ENCODE assay signal across 8 cellular contexts in the genomic region with DNA sequence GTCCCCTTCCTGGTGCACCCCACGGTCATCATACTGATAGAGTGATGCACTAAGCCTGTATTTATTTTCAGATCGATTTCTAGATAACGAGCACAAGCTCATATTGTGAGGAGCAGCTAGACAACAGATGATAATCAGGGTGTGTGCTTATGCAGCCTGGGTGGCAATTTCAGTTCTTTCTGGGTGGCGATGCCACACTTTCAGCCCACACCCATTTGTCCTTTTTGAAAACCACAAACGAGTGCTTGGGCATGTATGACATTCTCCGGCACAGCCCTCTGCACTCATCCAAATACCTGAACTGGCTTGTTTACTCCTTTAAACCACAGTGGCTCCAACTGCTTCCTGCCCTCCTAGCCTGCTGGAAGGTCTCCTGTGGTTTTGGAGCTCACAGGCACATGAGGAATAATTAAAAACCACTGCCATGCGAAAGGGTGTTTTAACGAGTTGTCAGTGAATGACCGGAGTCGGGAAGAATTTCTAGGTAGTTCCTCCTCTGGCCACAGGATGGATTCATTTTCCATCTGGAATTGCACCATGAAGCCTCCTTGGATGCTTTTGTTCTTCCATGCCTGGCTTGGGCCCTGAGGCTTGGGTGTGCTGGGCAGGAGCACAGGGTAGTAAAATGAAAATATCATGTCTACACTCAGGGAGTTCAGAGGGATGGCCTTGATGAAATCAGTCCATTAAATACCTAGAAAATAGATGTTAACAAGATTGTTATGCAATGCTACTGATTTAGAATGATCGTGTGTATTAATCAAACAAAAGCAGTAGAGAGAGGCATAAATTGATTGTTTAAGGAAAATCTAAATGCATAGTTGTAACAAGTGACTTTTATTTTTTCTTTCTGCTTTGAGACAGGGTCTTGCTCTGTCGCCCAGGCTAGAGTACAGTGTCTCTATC. TPM values are rescaled to one million over a fixed set of nuclear protein-coding genes. Genes with fewer than 3 reads are reported as not detected.
DNase-seq lines count a peak whose midpoint lies in the region; ATAC-seq and TF ChIP-seq lines count a peak whose summit lies in the region.

No MANE protein-coding gene starts in this region.

- peaks cover 26 to 53% (median 37%) of the 10 kb centered on the region in 4 donors for H3K4me1 Mint-ChIP-seq in CD4-positive, CD25-positive, alpha-beta regulatory T cell

- no peaks in the 10 kb centered on the region for H3K9me3 ChIP-seq in CD4-positive, CD25-positive, alpha-beta regulatory T cell (ENCODE audit: control insufficient read depth in 2 of 2, low read length in 2 of 2)
- H3K9me3 ChIP-seq in WERI-Rb-1 (ENCODE audit: severe bottlenecking) = no peaks in the 10 kb centered on the region

- no peaks in the 10 kb centered on the region for H3K27me3 Mint-ChIP-seq in CD4-positive, CD25-positive, alpha-beta regulatory T cell

- no peaks in the 10 kb centered on the region for H3K36me3 Mint-ChIP-seq in CD4-positive, CD25-positive, alpha-beta regulatory T cell

- DNase-seq in CD4-positive, CD25-positive, alpha-beta regulatory T cell = peak; percentile 19 to 93 (median 38)
- DNase-seq in HS-5 (ENCODE audit: low read depth) = peak; percentile 62
- DNase-seq in WERI-Rb-1 = peak; percentile 25
- peak; percentile 53 for DNase-seq in iPS-NIHi7 (ENCODE audit: extremely low spot score)
- DNase-seq in medulla oblongata (ENCODE audit: extremely low spot score) = no peak
- DNase-seq in DMS153 treated with DMSO at 0.1 percent for 48 hours (lab: John Stamatoyannopoulos, UW; ENCODE audit: unreplicated experiment) = no peak

- peaks cover 31% of the 10 kb centered on the region for H3K4me1 ChIP-seq in CD4-positive, CD25-positive, alpha-beta regulatory T cell (ENCODE audit: control insufficient read depth, insufficient read depth, low read length, poor library complexity, severe bottlenecking)

- no peaks in the 10 kb centered on the region for H3K36me3 ChIP-seq in CD4-positive, CD25-positive, alpha-beta regulatory T cell (ENCODE audit: control insufficient read depth, insufficient read depth, low read length)
- H3K36me3 ChIP-seq in WERI-Rb-1 = no peaks in the 10 kb centered on the region

- no peaks in the 10 kb centered on the region for H3K9me3 Mint-ChIP-seq in CD4-positive, CD25-positive, alpha-beta regulatory T cell

- peak; percentile 32 to 44 for ATAC-seq in CD4-positive, CD25-positive, alpha-beta regulatory T cell (ENCODE audit: low read depth in 2 of 2)
- ATAC-seq in GM21528 (IDR thresholded peaks at IDR 0.05; ENCODE audit: low FRiP score, unreplicated experiment) (no peak), GM18517 (IDR thresholded peaks at IDR 0.05; ENCODE audit: unreplicated experiment) (no peak)

- peak overlapping the region; percentile 57 to 87 (median 76) for H3K4me3 Mint-ChIP-seq in CD4-positive, CD25-positive, alpha-beta regulatory T cell

- peak overlapping the region; percentile 83 for H3K4me3 ChIP-seq in CD4-positive, CD25-positive, alpha-beta regulatory T cell (ENCODE audit: low read depth, low read length)
- no peak overlapping the region for H3K4me3 ChIP-seq in WERI-Rb-1 (ENCODE audit: low read depth, low read length)

- peak overlapping the region; percentile 66 for H3K27ac ChIP-seq in CD4-positive, CD25-positive, alpha-beta regulatory T cell (ENCODE audit: insufficient read depth, low read length, poor library complexity, severe bottlenecking)
- no peak overlapping the region for H3K27ac ChIP-seq in WERI-Rb-1

- no peaks in the 10 kb centered on the region for H3K27me3 ChIP-seq in CD4-positive, CD25-positive, alpha-beta regulatory T cell (ENCODE audit: control insufficient read depth, insufficient read depth, low read length)
- H3K27me3 ChIP-seq in WERI-Rb-1 (ENCODE audit: insufficient read depth, low read depth, severe bottlenecking) = no peaks in the 10 kb centered on the region

- peak; percentile 47 for TF ChIP-seq CTCF in WERI-Rb-1 (IDR thresholded peaks at IDR 0.05; ENCODE audit: low read depth, low read length)

- peak overlapping the region; percentile 91 to 95 (median 93) for H3K27ac Mint-ChIP-seq in CD4-positive, CD25-positive, alpha-beta regulatory T cell

RNA-seq across cellular contexts. Expression of gene ITGB1, which starts 52.4 kb away (rescaled TPM):
- total RNA-seq in CD4-positive, CD25-positive, alpha-beta regulatory T cell = 524 TPM
- polyA plus RNA-seq in CD4-positive, CD25-positive, alpha-beta regulatory T cell = 100 to 1,000 TPM; 360 to 577 (median 469) TPM

Comparison
In these comparisons a context has a peak if more than half of its experiments do, and no peak if none do; other contexts are left out.
1. ATAC-seq: peak in CD4-positive, CD25-positive, alpha-beta regulatory T cell (2 of 2); none in GM21528 (single experiment) and GM18517 (single experiment).
2. DNase-seq: peak in CD4-positive, CD25-positive, alpha-beta regulatory T cell (3 of 3), HS-5 (single experiment), WERI-Rb-1 (single experiment) and iPS-NIHi7 (single experiment); none in medulla oblongata (single experiment) and DMS153 treated with DMSO at 0.1 percent for 48 hours (single experiment).